Comparison of ENCODE assay signal across 30 cellular contexts in the genomic region with DNA sequence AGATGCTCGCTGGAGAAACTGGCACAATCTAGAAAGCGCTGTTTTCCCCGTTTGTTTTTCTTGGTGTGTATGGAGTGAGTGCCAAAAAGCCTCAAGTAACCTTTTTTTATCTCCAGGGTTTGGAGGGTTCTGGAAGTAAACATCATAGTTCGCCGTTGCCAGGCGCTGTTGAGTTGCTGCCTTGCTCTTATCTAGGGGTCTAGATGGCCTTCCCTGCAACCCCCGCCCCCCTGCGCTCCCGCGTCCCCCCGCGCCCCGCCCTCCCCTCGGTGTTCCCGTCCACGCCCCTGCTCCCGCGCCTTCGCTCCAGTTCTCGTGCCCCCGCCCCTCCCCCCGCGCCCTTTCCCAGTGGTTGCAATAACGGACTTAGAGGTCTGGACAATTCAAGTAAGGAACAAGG. TPM values are rescaled to one million over a fixed set of nuclear protein-coding genes. Genes with fewer than 3 reads are reported as not detected.
"Had no signal": no experiment of that assay in that cellular context is flagged by ENCODE, and none has a peak within 500 bp of the region (broad histone marks: within the 10 kb centered on the region; RNA-seq: fewer than 3 reads in every experiment).

No MANE protein-coding gene starts in this region.

- H3K27ac Mint-ChIP-seq: activated B cell treated with CpG ODN at 0.5 μM for 24 hours; progenitor cell of endocrine pancreas; stimulated activated memory B cell treated with anti-CD40 and anti-IgM and Interleukin-4, amounts not matched to agents 10 μg/mL and 1 μg/mL and 100 μg/mL, for 72 hours; T-helper 2 cell treated with Interferon-gamma antibody and Interleukin-4, amounts not matched to agents 5 μg/mL and 100 μg/mL, for 36 hours had no signal

- H3K9me3 Mint-ChIP-seq: activated B cell treated with CpG ODN at 0.5 μM for 24 hours; activated CD8-positive, alpha-beta T cell treated with anti-CD3 and anti-CD28 coated beads for 36 hours; activated naive CD4-positive, alpha-beta T cell treated with anti-CD3 and anti-CD28 coated beads, Interleukin-2, amount 10 ng/mL, durations not matched to agents 7 days and 5 days; immature natural killer cell; stimulated activated memory B cell treated with anti-CD40 and anti-IgM and Interleukin-4, amounts not matched to agents 10 μg/mL and 1 μg/mL and 100 μg/mL, for 72 hours; stimulated activated naive CD8-positive, alpha-beta T cell treated with anti-CD3 and anti-CD28 coated beads, Interleukin-15, amount 100 ng/mL, for 72 hours; T-helper 2 cell treated with Interferon-gamma antibody and Interleukin-4, amounts not matched to agents 5 μg/mL and 100 μg/mL, for 36 hours had no signal

- ATAC-seq: left lobe of liver; mucosa of descending colon; stimulated activated memory B cell treated with anti-CD40 and anti-IgM and Interleukin-4, amounts not matched to agents 10 μg/mL and 1 μg/mL and 100 μg/mL, for 72 hours had no signal

- H3K4me3 ChIP-seq: esophagus squamous epithelium, mucosa of descending colon, ovary, sigmoid colon, thyroid gland, upper lobe of left lung had no signal

- H3K4me1 Mint-ChIP-seq: activated B cell treated with CpG ODN at 0.5 μM for 24 hours; activated naive CD4-positive, alpha-beta T cell treated with anti-CD3 and anti-CD28 coated beads, Interleukin-2, amount 10 ng/mL, durations not matched to agents 7 days and 5 days; nephron progenitor cell; stimulated activated memory B cell treated with anti-CD40 and anti-IgM and Interleukin-4, amounts not matched to agents 10 μg/mL and 1 μg/mL and 100 μg/mL, for 72 hours had no signal

- H3K4me3 Mint-ChIP-seq: activated B cell treated with CpG ODN at 0.5 μM for 24 hours; activated CD8-positive, alpha-beta T cell treated with anti-CD3 and anti-CD28 coated beads for 36 hours; activated naive CD4-positive, alpha-beta T cell treated with anti-CD3 and anti-CD28 coated beads, Interleukin-2, amount 10 ng/mL, durations not matched to agents 7 days and 5 days; immature natural killer cell; nephron progenitor cell; stimulated activated memory B cell treated with anti-CD40 and anti-IgM and Interleukin-4, amounts not matched to agents 10 μg/mL and 1 μg/mL and 100 μg/mL, for 72 hours; T-helper 2 cell treated with Interferon-gamma antibody and Interleukin-4, amounts not matched to agents 5 μg/mL and 100 μg/mL, for 36 hours had no signal

- H3K4me1 ChIP-seq: esophagus squamous epithelium, sigmoid colon, thyroid gland, upper lobe of left lung had no signal

- H3K9me3 ChIP-seq: esophagus squamous epithelium, mucosa of descending colon, ovary, sigmoid colon, thyroid gland, upper lobe of left lung had no signal

- H3K27me3 ChIP-seq: esophagus squamous epithelium, ovary, sigmoid colon, thyroid gland, upper lobe of left lung had no signal

- DNase-seq: activated B cell treated with CpG ODN at 0.5 μM for 24 hours; activated CD4-positive, alpha-beta T cell treated with anti-CD3 and anti-CD28 coated beads, Interleukin-2, amount 50 U/mL, for 1 hour; activated CD8-positive, alpha-beta T cell treated with anti-CD3 and anti-CD28 coated beads for 36 hours; activated effector memory CD4-positive, alpha-beta T cell treated with Interleukin-2 at 50 U/mL for 16 hours; activated naive CD4-positive, alpha-beta T cell treated with anti-CD3 and anti-CD28 coated beads, Interleukin-2, amount 10 ng/mL, durations not matched to agents 7 days and 5 days; amygdala; central memory CD4-positive, alpha-beta T cell; esophagus squamous epithelium; foreskin melanocyte; hippocampal formation; immature natural killer cell; mucosa of descending colon; nephron progenitor cell; ovary; sigmoid colon; small intestine; stimulated activated CD4-positive, alpha-beta T cell treated with anti-CD3 and anti-CD28 coated beads, Interleukin-4, amount 100 ng/mL, for 24 hours; stimulated activated naive CD8-positive, alpha-beta T cell treated with anti-CD3 and anti-CD28 coated beads, Interleukin-15, amount 100 ng/mL, for 72 hours; substantia nigra; T-helper 1 cell; thyroid gland had no signal

- H3K36me3 ChIP-seq: ovary had no signal

- H3K27ac ChIP-seq: esophagus squamous epithelium, ovary, sigmoid colon, thyroid gland, upper lobe of left lung had no signal

RNA-seq across cellular contexts. Expression of a gene that starts 40.6 kb away (rescaled TPM):
- total RNA-seq: kidney epithelial cell, lung microvascular endothelial cell, myocyte, progenitor cell of endocrine pancreas, renal cortical epithelial cell, sigmoid colon had no signal
